ENCODE assay signal across 8 cellular contexts in genomic region chr19:42199440-42200115, GRCh38. TPM values are rescaled to one million over a fixed set of nuclear protein-coding genes. Genes with fewer than 3 reads are reported as not detected.
A peak's percentile ranks its signal among the peaks of the same experiment; 100 is the strongest.
DNase-seq lines count a peak whose midpoint lies in the region; ATAC-seq and TF ChIP-seq lines count a peak whose summit lies in the region.

No MANE protein-coding gene starts in this region.

- no peaks in the 10 kb centered on the region for H3K9me3 ChIP-seq in smooth muscle cell (replicated peaks; ENCODE audit: low read depth)

- H3K9me3 Mint-ChIP-seq in activated CD4-positive, alpha-beta T cell treated with anti-CD3 and anti-CD28 coated beads for 36 hours (ENCODE audit: low read depth), result no peaks in the 10 kb centered on the region
- H3K9me3 Mint-ChIP-seq in stimulated activated effector memory CD8-positive, alpha-beta T cell treated with anti-CD3 and anti-CD28 coated beads, Interleukin-12 subunit alpha, Interleukin-12 subunit beta, amount 100 ng/mL, for 72 hours, result no peaks in the 10 kb centered on the region

- no peaks in the 10 kb centered on the region for H3K27me3 Mint-ChIP-seq in activated CD4-positive, alpha-beta T cell treated with anti-CD3 and anti-CD28 coated beads for 36 hours

- no peaks in the 10 kb centered on the region for H3F3A ChIP-seq in smooth muscle cell (ENCODE audit: low read depth)

- intact Hi-C loops in activated CD4-positive, alpha-beta T cell treated with anti-CD3 and anti-CD28 coated beads for 36 hours (cut with DNase I, micrococcal nuclease), result loop anchor here in 1 of 2 experiments (1.0 to 5.0 kb wide), 3 partner anchors 18 to 83 kb away; partner anchors contain the start of genes DEDD2 and GSK3A

- H3K36me3 Mint-ChIP-seq in activated CD4-positive, alpha-beta T cell treated with anti-CD3 and anti-CD28 coated beads for 36 hours (ENCODE audit: low read depth), result peaks cover 52% of the 10 kb centered on the region
- peaks cover 88% of the 10 kb centered on the region for H3K36me3 Mint-ChIP-seq in stimulated activated effector memory CD8-positive, alpha-beta T cell treated with anti-CD3 and anti-CD28 coated beads, Interleukin-12 subunit alpha, Interleukin-12 subunit beta, amount 100 ng/mL, for 72 hours

- H3K27me3 ChIP-seq in foreskin keratinocyte, result no peaks in the 10 kb centered on the region
- H3K27me3 ChIP-seq in smooth muscle cell (ENCODE audit: low read depth), result no peaks in the 10 kb centered on the region

- peaks cover 81% of the 10 kb centered on the region for H3K4me1 Mint-ChIP-seq in activated CD4-positive, alpha-beta T cell treated with anti-CD3 and anti-CD28 coated beads for 36 hours
- H3K4me1 Mint-ChIP-seq in stimulated activated effector memory CD8-positive, alpha-beta T cell treated with anti-CD3 and anti-CD28 coated beads, Interleukin-12 subunit alpha, Interleukin-12 subunit beta, amount 100 ng/mL, for 72 hours, result peaks cover 82% of the 10 kb centered on the region

- H3K27ac Mint-ChIP-seq in activated CD4-positive, alpha-beta T cell treated with anti-CD3 and anti-CD28 coated beads for 36 hours, result peak overlapping the region; percentile 91
- H3K27ac Mint-ChIP-seq in stimulated activated effector memory CD8-positive, alpha-beta T cell treated with anti-CD3 and anti-CD28 coated beads, Interleukin-12 subunit alpha, Interleukin-12 subunit beta, amount 100 ng/mL, for 72 hours, result peak overlapping the region; percentile 94

- peak; percentile 15 to 55 for DNase-seq in NCI-H187 (lab: John Stamatoyannopoulos, UW)
- DNase-seq in NCI-H187 treated with DMSO at 0.1 percent for 48 hours (lab: John Stamatoyannopoulos, UW), result no peak
- peak; percentile 83 for DNase-seq in activated CD4-positive, alpha-beta T cell treated with anti-CD3 and anti-CD28 coated beads for 36 hours
- peak; percentile 80 to 87 for DNase-seq in foreskin keratinocyte
- peak in 1 of 2 donors; percentile 80 for DNase-seq in stimulated activated effector memory CD8-positive, alpha-beta T cell treated with anti-CD3 and anti-CD28 coated beads, Interleukin-12 subunit alpha, Interleukin-12 subunit beta, amount 100 ng/mL, for 72 hours (ENCODE audit: low spot score in 2 of 2)
- no peak for DNase-seq in smooth muscle cell (lab: John Stamatoyannopoulos, UW; ENCODE audit: unreplicated experiment)
- no peak for DNase-seq in NCI-H1930 (lab: John Stamatoyannopoulos, UW)

- H3K4me2 ChIP-seq in smooth muscle cell, result no peak overlapping the region

- no peaks in the 10 kb centered on the region for H3K79me2 ChIP-seq in smooth muscle cell (ENCODE audit: low read depth)

- TF ChIP-seq CTCF in foreskin keratinocyte (conservative IDR thresholded peaks at IDR 0.05) (peak; percentile 70), smooth muscle cell (IDR thresholded peaks at IDR 0.05; ENCODE audit: borderline replicate concordance, insufficient read depth, poor library complexity, severe bottlenecking) (no peak)

- no peak overlapping the region for H3K4me3 ChIP-seq in smooth muscle cell

- peak overlapping the region; percentile 4 for H3K27ac ChIP-seq in foreskin keratinocyte
- H3K27ac ChIP-seq in smooth muscle cell (ENCODE audit: low read depth), result no peak overlapping the region

- peaks cover 37% of the 10 kb centered on the region for H4K20me1 ChIP-seq in smooth muscle cell (ENCODE audit: low read depth)

- H3K9ac ChIP-seq in smooth muscle cell (ENCODE audit: low read depth), result no peak overlapping the region

- peak overlapping the region; percentile 57 for H3K4me3 Mint-ChIP-seq in activated CD4-positive, alpha-beta T cell treated with anti-CD3 and anti-CD28 coated beads for 36 hours
- peak overlapping the region; percentile 81 for H3K4me3 Mint-ChIP-seq in stimulated activated effector memory CD8-positive, alpha-beta T cell treated with anti-CD3 and anti-CD28 coated beads, Interleukin-12 subunit alpha, Interleukin-12 subunit beta, amount 100 ng/mL, for 72 hours

- H3K4me1 ChIP-seq in foreskin keratinocyte, result peaks cover 13% of the 10 kb centered on the region
- no peaks in the 10 kb centered on the region for H3K4me1 ChIP-seq in smooth muscle cell (ENCODE audit: low read depth)

- CTCF ChIA-PET in activated CD4-positive, alpha-beta T cell treated with anti-CD3 and anti-CD28 coated beads for 36 hours (lab: Charles Lee), result interaction anchor here (0.6 to 2.1 kb wide), 3 partner anchors 15 to 147 kb away, joined by 5 to 12 read pairs (median 5); no protein-coding TSS in a partner anchor

- no peak overlapping the region for H2AFZ ChIP-seq in smooth muscle cell (ENCODE audit: low read depth)

- no peaks in the 10 kb centered on the region for H3K36me3 ChIP-seq in smooth muscle cell (ENCODE audit: low read depth)

- peak; percentile 31 for ATAC-seq in HG03342 (IDR thresholded peaks at IDR 0.05; ENCODE audit: unreplicated experiment)
- ATAC-seq in activated CD4-positive, alpha-beta T cell treated with anti-CD3 and anti-CD28 coated beads for 36 hours, result peak; percentile 69
- ATAC-seq in foreskin keratinocyte, result peak; percentile 76
- peak; percentile 68 for ATAC-seq in stimulated activated effector memory CD8-positive, alpha-beta T cell treated with anti-CD3 and anti-CD28 coated beads, Interleukin-12 subunit alpha, Interleukin-12 subunit beta, amount 100 ng/mL, for 72 hours

- WGBS in smooth muscle cell (ENCODE audit: low lambda C conversion rate), result 87% methylated on average over 32 of the region's 32 CpGs

- POLR2A ChIA-PET in activated CD4-positive, alpha-beta T cell treated with anti-CD3 and anti-CD28 coated beads for 36 hours (lab: Charles Lee), result no interaction called here

RNA-seq across cellular contexts. Expression of gene DEDD2, which starts 17.9 kb away (rescaled TPM):
- total RNA-seq in activated CD4-positive, alpha-beta T cell treated with anti-CD3 and anti-CD28 coated beads for 36 hours, result 10 to 100 TPM; 25.9 to 27.3 TPM
- 33.2 and 35.1 TPM in 2 replicates for total RNA-seq in foreskin keratinocyte
- 35.4 and 40.6 TPM in 2 replicates for polyA plus RNA-seq in foreskin keratinocyte
- total RNA-seq in smooth muscle cell, result 12.6 and 35.4 TPM in 2 replicates
- 22.4 and 23.4 TPM in 2 replicates for polyA plus RNA-seq in smooth muscle cell

RNA-seq across cellular contexts. Expression of gene ZNF526, which starts 20.5 kb away (rescaled TPM):
- 10 to 100 TPM; 11.9 to 15.2 TPM for total RNA-seq in activated CD4-positive, alpha-beta T cell treated with anti-CD3 and anti-CD28 coated beads for 36 hours
- total RNA-seq in foreskin keratinocyte, result 13.5 and 15.1 TPM in 2 replicates
- polyA plus RNA-seq in foreskin keratinocyte, result 7.2 and 7.5 TPM in 2 replicates
- total RNA-seq in smooth muscle cell, result 5.0 and 5.9 TPM in 2 replicates
- polyA plus RNA-seq in smooth muscle cell, result 12.0 and 12.1 TPM in 2 replicates

RNA-seq across cellular contexts. Expression of gene GSK3A, which starts 42.8 kb away (rescaled TPM):
- 10 to 100 TPM; 32.6 to 43.5 TPM for total RNA-seq in activated CD4-positive, alpha-beta T cell treated with anti-CD3 and anti-CD28 coated beads for 36 hours
- total RNA-seq in foreskin keratinocyte (37.2 and 42.6 TPM in 2 replicates), smooth muscle cell (26.0 and 27.4 TPM in 2 replicates)
- polyA plus RNA-seq in foreskin keratinocyte (66.2 and 69.5 TPM in 2 replicates), smooth muscle cell (34.6 and 39.0 TPM in 2 replicates)

RNA-seq across cellular contexts. Expression of gene ERF, which starts 55.4 kb away (rescaled TPM):
- total RNA-seq in activated CD4-positive, alpha-beta T cell treated with anti-CD3 and anti-CD28 coated beads for 36 hours, result 10 to 100 TPM; 65.5 to 66.4 TPM
- total RNA-seq in foreskin keratinocyte (83.9 and 91.9 TPM in 2 replicates), smooth muscle cell (20.5 and 43.9 TPM in 2 replicates)
- polyA plus RNA-seq in foreskin keratinocyte (87.6 and 96.7 TPM in 2 replicates), smooth muscle cell (14.2 and 14.9 TPM in 2 replicates)

Comparison
In these comparisons a context has a peak if more than half of its experiments do, and no peak if none do; other contexts are left out.
1. DNase-seq: peak in NCI-H187 (2 of 2), activated CD4-positive, alpha-beta T cell treated with anti-CD3 and anti-CD28 coated beads for 36 hours (single experiment) and foreskin keratinocyte (2 of 2); none in NCI-H187 treated with DMSO at 0.1 percent for 48 hours (single experiment), smooth muscle cell (single experiment) and NCI-H1930 (0 of 2).
2. Peak in every context shown above with its lines, with median percentiles within 50 percentile points of each other: ATAC-seq.